2 cellular contexts compared by ENCODE assay signal in the genomic region with DNA sequence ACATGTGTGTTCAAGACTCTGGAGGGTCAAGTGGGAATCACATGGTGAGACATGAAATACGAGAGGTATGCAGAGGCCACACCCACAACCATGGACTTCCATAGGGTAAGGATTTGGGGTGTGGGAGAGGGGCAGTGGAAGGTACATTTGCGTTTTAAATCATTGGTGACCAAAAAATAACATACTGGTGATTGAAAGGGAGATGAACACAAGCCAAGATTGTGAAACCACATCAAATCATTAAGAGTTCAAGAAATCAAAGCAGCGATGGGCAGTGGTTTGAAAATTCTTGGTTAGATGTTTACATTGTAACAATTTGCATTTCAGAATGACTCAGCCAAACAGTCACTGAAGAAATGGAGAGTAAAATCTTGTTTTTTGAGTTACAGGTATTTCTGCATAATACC.
TF ChIP-seq lines count a peak whose summit lies in the region.

No MANE protein-coding gene starts in this region.

TF ChIP-seq in H1, 55 proteins besides CTCF, POLR2A, EP300 and RAD21:
- TF ChIP-seq MAFK (IDR thresholded peaks at IDR 0.05; ENCODE audit: low read depth, low read length) = peak; percentile 56
- TF ChIP-seq NANOG (IDR thresholded peaks at IDR 0.05; ENCODE audit: insufficient read depth, low read depth, low read length, poor library complexity, severe bottlenecking) = no peak

TF ChIP-seq in SK-N-SH treated with all-trans-retinoic acid at 6 μM for 48 hours, 23 proteins besides CTCF, POLR2A, EP300 and RAD21:
- TF ChIP-seq SNAI2 (CRISPR knock-in tag; IDR thresholded peaks at IDR 0.05) (no peak), ZFP3 (CRISPR knock-in tag; IDR thresholded peaks at IDR 0.05) (no peak), ZNF565 (CRISPR knock-in tag; conservative IDR thresholded peaks at IDR 0.05; ENCODE audit: low read depth) (no peak), PPARA (CRISPR knock-in tag; IDR thresholded peaks at IDR 0.05; ENCODE audit: borderline replicate concordance) (no peak), ZFP30 (CRISPR knock-in tag; IDR thresholded peaks at IDR 0.05) (no peak), CSRNP3 (CRISPR knock-in tag; IDR thresholded peaks at IDR 0.05) (no peak), PATZ1 (CRISPR knock-in tag; IDR thresholded peaks at IDR 0.05; ENCODE audit: borderline replicate concordance) (no peak), GLIS3 (CRISPR knock-in tag; IDR thresholded peaks at IDR 0.05) (no peak), TCF4 (CRISPR knock-in tag; IDR thresholded peaks at IDR 0.05; ENCODE audit: borderline replicate concordance) (no peak), CSDC2 (CRISPR knock-in tag; IDR thresholded peaks at IDR 0.05) (no peak), ISL1 (CRISPR knock-in tag; IDR thresholded peaks at IDR 0.05) (no peak), TOX (CRISPR knock-in tag; IDR thresholded peaks at IDR 0.05; ENCODE audit: borderline replicate concordance) (no peak), ZNF8 (CRISPR knock-in tag; IDR thresholded peaks at IDR 0.05) (no peak), BACH2 (CRISPR knock-in tag; IDR thresholded peaks at IDR 0.05; ENCODE audit: borderline replicate concordance) (no peak)
- TF ChIP-seq, protein P1, sequence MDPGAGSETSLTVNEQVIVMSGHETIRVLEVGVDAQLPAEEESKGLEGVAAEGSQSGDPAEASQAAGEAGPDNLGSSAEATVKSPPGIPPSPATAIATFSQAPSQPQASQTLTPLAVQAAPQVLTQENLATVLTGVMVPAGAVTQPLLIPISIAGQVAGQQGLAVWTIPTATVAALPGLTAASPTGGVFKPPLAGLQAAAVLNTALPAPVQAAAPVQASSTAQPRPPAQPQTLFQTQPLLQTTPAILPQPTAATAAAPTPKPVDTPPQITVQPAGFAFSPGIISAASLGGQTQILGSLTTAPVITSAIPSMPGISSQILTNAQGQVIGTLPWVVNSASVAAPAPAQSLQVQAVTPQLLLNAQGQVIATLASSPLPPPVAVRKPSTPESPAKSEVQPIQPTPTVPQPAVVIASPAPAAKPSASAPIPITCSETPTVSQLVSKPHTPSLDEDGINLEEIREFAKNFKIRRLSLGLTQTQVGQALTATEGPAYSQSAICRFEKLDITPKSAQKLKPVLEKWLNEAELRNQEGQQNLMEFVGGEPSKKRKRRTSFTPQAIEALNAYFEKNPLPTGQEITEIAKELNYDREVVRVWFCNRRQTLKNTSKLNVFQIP (CRISPR knock-in tag; IDR thresholded peaks at IDR 0.05; ENCODE audit: borderline replicate concordance, low read depth) = no peak
- TF ChIP-seq, protein P2, sequence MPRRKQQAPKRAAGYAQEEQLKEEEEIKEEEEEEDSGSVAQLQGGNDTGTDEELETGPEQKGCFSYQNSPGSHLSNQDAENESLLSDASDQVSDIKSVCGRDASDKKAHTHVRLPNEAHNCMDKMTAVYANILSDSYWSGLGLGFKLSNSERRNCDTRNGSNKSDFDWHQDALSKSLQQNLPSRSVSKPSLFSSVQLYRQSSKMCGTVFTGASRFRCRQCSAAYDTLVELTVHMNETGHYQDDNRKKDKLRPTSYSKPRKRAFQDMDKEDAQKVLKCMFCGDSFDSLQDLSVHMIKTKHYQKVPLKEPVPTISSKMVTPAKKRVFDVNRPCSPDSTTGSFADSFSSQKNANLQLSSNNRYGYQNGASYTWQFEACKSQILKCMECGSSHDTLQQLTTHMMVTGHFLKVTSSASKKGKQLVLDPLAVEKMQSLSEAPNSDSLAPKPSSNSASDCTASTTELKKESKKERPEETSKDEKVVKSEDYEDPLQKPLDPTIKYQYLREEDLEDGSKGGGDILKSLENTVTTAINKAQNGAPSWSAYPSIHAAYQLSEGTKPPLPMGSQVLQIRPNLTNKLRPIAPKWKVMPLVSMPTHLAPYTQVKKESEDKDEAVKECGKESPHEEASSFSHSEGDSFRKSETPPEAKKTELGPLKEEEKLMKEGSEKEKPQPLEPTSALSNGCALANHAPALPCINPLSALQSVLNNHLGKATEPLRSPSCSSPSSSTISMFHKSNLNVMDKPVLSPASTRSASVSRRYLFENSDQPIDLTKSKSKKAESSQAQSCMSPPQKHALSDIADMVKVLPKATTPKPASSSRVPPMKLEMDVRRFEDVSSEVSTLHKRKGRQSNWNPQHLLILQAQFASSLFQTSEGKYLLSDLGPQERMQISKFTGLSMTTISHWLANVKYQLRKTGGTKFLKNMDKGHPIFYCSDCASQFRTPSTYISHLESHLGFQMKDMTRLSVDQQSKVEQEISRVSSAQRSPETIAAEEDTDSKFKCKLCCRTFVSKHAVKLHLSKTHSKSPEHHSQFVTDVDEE (CRISPR knock-in tag; IDR thresholded peaks at IDR 0.05) = no peak
